8 cellular contexts compared by ENCODE assay signal in the genomic region with DNA sequence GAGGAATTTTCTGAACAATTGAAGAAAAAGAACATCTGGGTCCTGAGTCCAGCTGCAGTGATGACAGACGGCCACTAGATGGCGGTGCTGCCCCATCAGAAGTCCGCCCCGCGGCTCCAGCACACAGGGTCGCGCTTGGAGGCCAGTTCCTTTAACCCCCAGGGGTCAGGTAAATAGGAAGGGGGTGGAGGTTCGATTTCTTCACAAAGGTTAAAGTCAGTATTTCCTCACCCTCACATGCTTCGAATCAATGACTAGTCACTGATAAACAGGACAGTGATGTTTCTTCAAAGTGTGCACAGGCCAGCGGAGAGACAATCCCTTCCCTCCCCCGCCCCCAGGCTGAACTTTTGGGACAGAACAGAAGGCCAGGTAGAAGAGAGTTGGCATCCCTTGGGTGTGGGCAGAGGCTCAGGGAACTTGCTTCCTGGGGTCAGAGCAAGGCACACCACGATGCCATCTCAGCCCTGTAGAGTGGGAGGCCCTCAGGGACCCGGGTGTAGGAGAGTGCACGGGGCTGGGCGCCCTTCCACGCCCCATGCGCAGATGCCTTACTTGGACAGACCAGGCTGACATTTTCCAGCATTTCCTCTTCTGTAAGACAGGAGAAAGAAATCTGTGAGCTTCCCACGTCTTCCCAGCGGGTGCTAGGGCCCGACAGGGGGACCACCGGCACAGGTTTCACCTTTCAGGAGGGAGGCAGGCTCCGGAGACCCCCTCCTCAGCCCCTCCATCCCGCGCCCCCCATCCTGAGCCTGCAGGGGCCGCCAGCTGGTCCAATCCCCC. TPM values are rescaled to one million over a fixed set of nuclear protein-coding genes. Genes with fewer than 3 reads are reported as not detected.
DNase-seq lines count a peak whose midpoint lies in the region; ATAC-seq and TF ChIP-seq lines count a peak whose summit lies in the region.

No MANE protein-coding gene starts in this region.

- H3K9me3 ChIP-seq in stomach = no peaks in the 10 kb centered on the region

- H3K4me1 Mint-ChIP-seq in natural killer cell = peaks cover 4 to 6% of the 10 kb centered on the region in 2 donors

- no peaks in the 10 kb centered on the region for H3K9me3 Mint-ChIP-seq in natural killer cell

- H3K4me1 ChIP-seq in stomach = peaks cover 12 to 38% (median 24%) of the 10 kb centered on the region in 4 donors

- H3K27me3 Mint-ChIP-seq in natural killer cell (ENCODE audit: low read depth in 2 of 2) = peaks cover 15 to 23% of the 10 kb centered on the region in 2 donors

- TF ChIP-seq CTCF in AG09309 (IDR thresholded peaks at IDR 0.05; ENCODE audit: control insufficient read depth, insufficient read depth, low read depth, low read length, missing control alignments) (peak; percentile 97), fibroblast of pulmonary artery (IDR thresholded peaks at IDR 0.05; ENCODE audit: low read length, missing control alignments) (peak; percentile 96), natural killer cell (IDR thresholded peaks at IDR 0.05) (peak; percentile 93), stomach (IDR thresholded peaks at IDR 0.05) (peak in 5 of 7 experiments; percentile 84 to 97 (median 96))

- peak; percentile 61 for ATAC-seq in GM18519 (IDR thresholded peaks at IDR 0.05; ENCODE audit: low FRiP score, unreplicated experiment)
- peak; percentile 85 for ATAC-seq in HG03066 (IDR thresholded peaks at IDR 0.05; ENCODE audit: low read depth, unreplicated experiment)
- peak; percentile 68 to 91 (median 72) for ATAC-seq in natural killer cell

- TF ChIP-seq POLR2A in stomach (IDR thresholded peaks at IDR 0.05) = no peak

- intact Hi-C loops in natural killer cell (cut with micrococcal nuclease) = loop anchor here (2.0 to 10.0 kb wide), 2 partner anchors 76 to 122 kb away; no protein-coding TSS in a partner anchor
- intact Hi-C loops in stomach (cut with DNase I; ENCODE audit: low total_unique reads) = loop anchor here (5.0 to 10.0 kb wide), 2 partner anchors 72 to 274 kb away; no protein-coding TSS in a partner anchor

- peak overlapping the region; percentile 25 for H3K4me3 Mint-ChIP-seq in natural killer cell

- no peak for DNase-seq in AG09309 (ENCODE audit: low read depth)
- peak; percentile 50 for DNase-seq in NCI-H748 (lab: John Stamatoyannopoulos, UW; ENCODE audit: unreplicated experiment)
- DNase-seq in activated T-cell treated with anti-CD3 and anti-CD28 coated beads, Interleukin-2, amount 50 U/mL, for 48 hours = peak; percentile 58 to 71
- DNase-seq in fibroblast of pulmonary artery (ENCODE audit: low read depth) = peak; percentile 63
- peak; percentile 55 for DNase-seq in natural killer cell
- peak; percentile 74 for DNase-seq in stomach

- TF ChIP-seq EP300 in stomach (IDR thresholded peaks at IDR 0.05) = no peak

- no peaks in the 10 kb centered on the region for H3K36me3 Mint-ChIP-seq in natural killer cell

- H3K27me3 ChIP-seq in stomach = peaks cover 0 to 36% (median 18%) of the 10 kb centered on the region in 3 donors

- H3K36me3 ChIP-seq in stomach = no peaks in the 10 kb centered on the region

- H3K4me3 ChIP-seq in AG09309 (ENCODE audit: control insufficient read depth, low read depth, low read length) = no peak overlapping the region
- H3K4me3 ChIP-seq in fibroblast of pulmonary artery (replicated peaks; ENCODE audit: low read depth, low read length) = no peak overlapping the region
- H3K4me3 ChIP-seq in stomach = peak overlapping the region; percentile 5 to 34 (median 16)

- H3K27ac ChIP-seq in stomach = no peak overlapping the region

- no peak overlapping the region for H3K27ac Mint-ChIP-seq in natural killer cell

- 11 to 15% (median 13%) methylated on average over 19 to 25 of the region's 25 CpGs for WGBS in stomach, 5 donors

RNA-seq across cellular contexts. Expression of gene APOB, which starts 0.7 kb away (rescaled TPM):
- not detected for total RNA-seq in natural killer cell
- 10 to 100 TPM in 1 of 5 donors, 1 to 10 TPM in 1, under 1 TPM in 2, not detected in 1; under 0.01 to 30.7 (median 3.3) TPM for total RNA-seq in stomach
- polyA plus RNA-seq in stomach = under 1 TPM in 1 of 3 donors, not detected in 2; 0.03 TPM

Comparison
In these comparisons a context has a peak if more than half of its experiments do, and no peak if none do; other contexts are left out.
1. H3K4me3 ChIP-seq: peak in stomach (4 of 4); none in AG09309 (single experiment) and fibroblast of pulmonary artery (single experiment).
2. Peak in every context shown above with its lines, with median percentiles within 50 percentile points of each other: CTCF ChIP-seq and ATAC-seq.